In genomic region chr16:85349413-85350145, GRCh38 we compare ENCODE assay signal across 18 cellular contexts.
A peak's percentile ranks its signal among the peaks of the same experiment; 100 is the strongest.
DNase-seq lines count a peak whose midpoint lies in the region; FAIRE-seq and TF ChIP-seq lines count a peak whose summit lies in the region.
"Had no signal": no experiment of that assay in that cellular context is flagged by ENCODE, and none has a peak within 500 bp of the region (broad histone marks: within the 10 kb centered on the region; RNA-seq: fewer than 3 reads in every experiment).

No MANE protein-coding gene starts in this region.

- TF ChIP-seq CTCF in kidney (IDR thresholded peaks at IDR 0.05; ENCODE audit: borderline replicate concordance, extremely low read depth, insufficient read depth) = no peak

- peak; percentile 21 for DNase-seq in NCI-H748 (lab: John Stamatoyannopoulos, UW; ENCODE audit: unreplicated experiment)
- no peak for DNase-seq in NCI-H748 treated with DMSO at 0.1 percent for 48 hours (lab: John Stamatoyannopoulos, UW)
- DNase-seq in OCI-M1 (lab: John Stamatoyannopoulos, UW) = peak; percentile 17
- peak; percentile 71 for DNase-seq in kidney
- no peak for DNase-seq in activated T-cell treated with anti-CD3 and anti-CD28 coated beads for 4 hours
- no peak for DNase-seq in Ammon's horn (ENCODE audit: low spot score)
- DNase-seq in posterior cingulate gyrus = no peak
- DNase-seq in RPMI8226 = no peak
- DNase-seq: activated CD4-positive, alpha-beta T cell treated with anti-CD3 and anti-CD28 coated beads for 1 hour; activated naive CD4-positive, alpha-beta T cell treated with Interleukin-2 at 50 U/mL for 16 hours; DMS153; left lung; naive thymus-derived CD8-positive, alpha-beta T cell; NCI-H1930; stimulated activated naive CD4-positive, alpha-beta T cell treated with Interleukin-2 at 50 U/mL for 16 hours; SW 1271 had no signal

- H3K4me3 ChIP-seq in kidney (ENCODE audit: low read length in 2 of 2) = no peak overlapping the region
- H3K4me3 ChIP-seq: left lung, vagina had no signal

- H3K9ac ChIP-seq in kidney (ENCODE audit: low read length in 2 of 2) = no peak overlapping the region

- no peaks in the 10 kb centered on the region for H3K9me3 ChIP-seq in kidney (ENCODE audit: control insufficient read depth in 1 of 2, low read length in 2 of 2)
- H3K9me3 ChIP-seq: left lung, vagina had no signal

- no peak for FAIRE-seq in kidney (lab: Jason Lieb, UNC)
- FAIRE-seq: small intestine had no signal

- H3K36me3 ChIP-seq in kidney (ENCODE audit: control insufficient read depth in 1 of 2, insufficient read depth in 2 of 2, low read length in 2 of 2) = no peaks in the 10 kb centered on the region
- H3K36me3 ChIP-seq: left lung, vagina had no signal

- H3K4me1 ChIP-seq in kidney (ENCODE audit: control insufficient read depth in 1 of 2, insufficient read depth in 1 of 2, low read depth in 1 of 2, low read length in 2 of 2) = peaks cover 0 to 8% of the 10 kb centered on the region in 2 donors

- intact Hi-C loops in kidney (cut with DNase I) = no loop called here
- intact Hi-C loops in posterior cingulate gyrus (cut with DNase I) = no loop called here

- H3K27ac ChIP-seq in kidney (ENCODE audit: low read depth in 2 of 2, low read length in 2 of 2) = no peak overlapping the region
- H3K27ac ChIP-seq: vagina had no signal

Comparison
In these comparisons a context has a peak if more than half of its experiments do, and no peak if none do; other contexts are left out.
1. DNase-seq: peak in NCI-H748 (single experiment), OCI-M1 (single experiment) and kidney (single experiment); none in NCI-H748 treated with DMSO at 0.1 percent for 48 hours (single experiment), activated T-cell treated with anti-CD3 and anti-CD28 coated beads for 4 hours (single experiment), Ammon's horn (single experiment), posterior cingulate gyrus (0 of 10) and RPMI8226 (single experiment).